19 cellular contexts compared by ENCODE assay signal in the genomic region with DNA sequence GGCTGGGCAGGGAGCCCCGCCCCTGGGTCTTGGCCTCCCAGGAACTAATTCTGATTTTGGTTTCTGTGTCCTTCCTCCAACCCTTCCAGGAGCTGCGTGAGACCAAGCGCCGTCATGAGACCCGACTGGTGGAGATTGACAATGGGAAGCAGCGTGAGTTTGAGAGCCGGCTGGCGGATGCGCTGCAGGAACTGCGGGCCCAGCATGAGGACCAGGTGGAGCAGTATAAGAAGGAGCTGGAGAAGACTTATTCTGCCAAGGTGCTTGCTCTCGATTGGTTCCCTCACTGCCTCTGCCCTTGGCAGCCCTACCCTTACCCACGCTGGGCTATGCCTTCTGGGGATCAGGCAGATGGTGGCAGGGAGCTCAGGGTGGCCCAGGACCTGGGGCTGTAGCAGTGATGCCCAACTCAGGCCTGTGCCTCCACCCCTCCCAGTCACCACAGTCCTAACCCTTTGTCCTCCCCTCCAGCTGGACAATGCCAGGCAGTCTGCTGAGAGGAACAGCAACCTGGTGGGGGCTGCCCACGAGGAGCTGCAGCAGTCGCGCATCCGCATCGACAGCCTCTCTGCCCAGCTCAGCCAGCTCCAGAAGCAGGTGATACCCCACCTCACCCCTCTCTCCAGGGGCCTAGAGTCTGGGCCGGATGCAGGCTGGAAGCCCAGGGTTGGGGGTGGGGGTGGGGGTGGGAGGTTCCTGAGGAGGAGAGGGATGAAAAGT. TPM values are rescaled to one million over a fixed set of nuclear protein-coding genes. Genes with fewer than 3 reads are reported as not detected.
A peak's percentile ranks its signal among the peaks of the same experiment; 100 is the strongest.
DNase-seq lines count a peak whose midpoint lies in the region; ATAC-seq and TF ChIP-seq lines count a peak whose summit lies in the region.
"Had no signal": no experiment of that assay in that cellular context is flagged by ENCODE, and none has a peak within 500 bp of the region (broad histone marks: within the 10 kb centered on the region; RNA-seq: fewer than 3 reads in every experiment).

No MANE protein-coding gene starts in this region.

- peaks cover 91% of the 10 kb centered on the region for H3K36me3 Mint-ChIP-seq in Calu3 (ENCODE audit: insufficient read depth, unreplicated experiment)
- H3K36me3 Mint-ChIP-seq in activated T-helper 17 cell treated with anti-CD3 and anti-CD28 coated beads, Interleukin-2, amount 50 U/mL, for 72 hours (ENCODE audit: low read depth), result peaks cover 99% of the 10 kb centered on the region

- H3K4me3 ChIP-seq in stomach smooth muscle (ENCODE audit: low read length in 2 of 2), result no peak overlapping the region
- H3K4me3 ChIP-seq: GM12878, Peyer's patch had no signal

- H3K27me3 ChIP-seq in stomach smooth muscle (ENCODE audit: control insufficient read depth in 1 of 2, insufficient read depth in 2 of 2, low read length in 2 of 2), result no peaks in the 10 kb centered on the region
- H3K27me3 ChIP-seq: Peyer's patch had no signal

- peak overlapping the region; percentile 84 for H3K27ac Mint-ChIP-seq in Calu3 (ENCODE audit: unreplicated experiment)
- H3K27ac Mint-ChIP-seq in activated T-helper 17 cell treated with anti-CD3 and anti-CD28 coated beads, Interleukin-2, amount 50 U/mL, for 72 hours, result peak overlapping the region; percentile 36

- H3K4me1 ChIP-seq in stomach smooth muscle (ENCODE audit: control insufficient read depth, insufficient read depth, low read length), result peaks cover 31% of the 10 kb centered on the region

- H3K36me3 ChIP-seq in stomach smooth muscle (ENCODE audit: control insufficient read depth in 2 of 2, insufficient read depth in 2 of 2, low read length in 2 of 2), result peaks cover 68 to 70% of the 10 kb centered on the region in 2 donors

- no peak for ATAC-seq in activated T-helper 17 cell treated with anti-CD3 and anti-CD28 coated beads, Interleukin-2, amount 50 U/mL, for 72 hours (replicated peaks)
- no peak for ATAC-seq in sciatic nerve
- ATAC-seq: GM12878, HCT116 had no signal

- peaks cover 10% of the 10 kb centered on the region for H3K4me1 Mint-ChIP-seq in Calu3 (ENCODE audit: low read depth, unreplicated experiment)
- peaks cover 4% of the 10 kb centered on the region for H3K4me1 Mint-ChIP-seq in activated T-helper 17 cell treated with anti-CD3 and anti-CD28 coated beads, Interleukin-2, amount 50 U/mL, for 72 hours

- H3K9ac ChIP-seq in stomach smooth muscle (ENCODE audit: low read length in 2 of 2), result no peak overlapping the region

- H3K27ac ChIP-seq in stomach smooth muscle (ENCODE audit: low read length), result peak overlapping the region; percentile 49
- H3K27ac ChIP-seq: Peyer's patch had no signal

- no peaks in the 10 kb centered on the region for H3K9me3 ChIP-seq in stomach smooth muscle (ENCODE audit: control insufficient read depth in 2 of 2, low read length in 2 of 2)
- H3K9me3 ChIP-seq: Peyer's patch had no signal

- no peaks in the 10 kb centered on the region for H3K9me3 Mint-ChIP-seq in Calu3 (ENCODE audit: low read depth, unreplicated experiment)
- H3K9me3 Mint-ChIP-seq in activated T-helper 17 cell treated with anti-CD3 and anti-CD28 coated beads, Interleukin-2, amount 50 U/mL, for 72 hours, result no peaks in the 10 kb centered on the region

- DNase-seq in Calu3, result no peak
- peak; percentile 42 for DNase-seq in islet precursor cell
- DNase-seq in GOT3 (lab: John Stamatoyannopoulos, UW), result no peak
- DNase-seq in sciatic nerve (ENCODE audit: low spot score), result no peak
- no peak for DNase-seq in OCI-M1 (lab: John Stamatoyannopoulos, UW)
- DNase-seq: DMS79, KBM-7, NCI-H1092, NCI-H146, NCI-H2081, NCI-H510A treated with DMSO at 0.1 percent for 48 hours, NCI-H82, Peyer's patch, SHP77 had no signal

- BruUV-seq in Calu3 (replicated peaks; lab: Mats Ljungman, UMichigan), result no TSS peak

- CTCF ChIA-PET in Calu3 (lab: Charles Lee), result interaction anchor here (0.9 kb wide), 1 partner anchor 40 kb away, joined by 4 read pairs; no protein-coding TSS in a partner anchor

- no peak for TF ChIP-seq CTCF in Calu3 (IDR thresholded peaks at IDR 0.05; ENCODE audit: unreplicated experiment)

- intact Hi-C loops in Calu3 (cut with micrococcal nuclease; ENCODE audit: unreplicated experiment) (no loop called here), sciatic nerve (cut with DNase I) (no loop called here)

- H3K27me3 Mint-ChIP-seq in Calu3 (ENCODE audit: unreplicated experiment), result no peaks in the 10 kb centered on the region
- no peaks in the 10 kb centered on the region for H3K27me3 Mint-ChIP-seq in activated T-helper 17 cell treated with anti-CD3 and anti-CD28 coated beads, Interleukin-2, amount 50 U/mL, for 72 hours
- H3K27me3 Mint-ChIP-seq: CD4-positive, alpha-beta memory T cell had no signal

- no peak overlapping the region for H3K4me3 Mint-ChIP-seq in Calu3 (ENCODE audit: low read depth, unreplicated experiment)
- H3K4me3 Mint-ChIP-seq in activated T-helper 17 cell treated with anti-CD3 and anti-CD28 coated beads, Interleukin-2, amount 50 U/mL, for 72 hours, result no peak overlapping the region

RNA-seq across cellular contexts. Expression of a gene that starts 18.5 kb away (rescaled TPM):
- total RNA-seq in Calu3 (2022), result 6.9 and 7.2 TPM in 2 replicates
- 10 to 100 TPM in 1 of 2 donors, 1 to 10 TPM in 1; 1.8 to 17.6 TPM for total RNA-seq in activated T-helper 17 cell treated with anti-CD3 and anti-CD28 coated beads, Interleukin-2, amount 50 U/mL, for 72 hours
- 8.4 TPM for total RNA-seq in sciatic nerve

RNA-seq across cellular contexts. Expression of a gene that starts 20.4 kb away (rescaled TPM):
- total RNA-seq in Calu3 (2022) (499 and 514 TPM in 2 replicates), sciatic nerve (322 TPM)
- total RNA-seq in activated T-helper 17 cell treated with anti-CD3 and anti-CD28 coated beads, Interleukin-2, amount 50 U/mL, for 72 hours, result 100 to 1,000 TPM; 150 to 338 TPM

RNA-seq across cellular contexts. Expression of a gene that starts 52.6 kb away (rescaled TPM):
- total RNA-seq in Calu3 (2022) (3.3 and 5.0 TPM in 2 replicates), sciatic nerve (1.2 TPM)
- total RNA-seq in activated T-helper 17 cell treated with anti-CD3 and anti-CD28 coated beads, Interleukin-2, amount 50 U/mL, for 72 hours, result under 1 TPM; 0.15 to 0.21 TPM
- total RNA-seq: CD4-positive, alpha-beta memory T cell had no signal

RNA-seq across cellular contexts. Expression of a gene that starts 59.0 kb away (rescaled TPM):
- total RNA-seq in Calu3 (2022) (28.2 and 32.5 TPM in 2 replicates), sciatic nerve (16.3 TPM)
- total RNA-seq in activated T-helper 17 cell treated with anti-CD3 and anti-CD28 coated beads, Interleukin-2, amount 50 U/mL, for 72 hours, result 10 to 100 TPM; 23.5 to 38.1 TPM
